ENCODE assay signal across 1 cellular context in genomic region chr15:30990036-30990435, GRCh38.
TF ChIP-seq lines count a peak whose summit lies in the region.

No MANE protein-coding gene starts in this region.

TF ChIP-seq in SK-N-SH, 30 proteins besides CTCF, POLR2A, EP300 and RAD21 (continued from another document):
- no peak for TF ChIP-seq ZBTB33 (IDR thresholded peaks at IDR 0.05; ENCODE audit: borderline replicate concordance, low read depth)
- no peak for TF ChIP-seq USF1 (IDR thresholded peaks at IDR 0.05; ENCODE audit: borderline replicate concordance, low read depth)
